In genomic region chr5:74109344-74109743, GRCh38 we compare ENCODE assay signal across 20 cellular contexts.
DNase-seq lines count a peak whose midpoint lies in the region; ATAC-seq, FAIRE-seq and TF ChIP-seq lines count a peak whose summit lies in the region.
"Had no signal": no experiment of that assay in that cellular context is flagged by ENCODE, and none has a peak within 500 bp of the region (broad histone marks: within the 10 kb centered on the region; RNA-seq: fewer than 3 reads in every experiment).

No MANE protein-coding gene starts in this region.

- no peaks in the 10 kb centered on the region for H3K36me3 Mint-ChIP-seq in stimulated activated memory B cell treated with anti-CD40 and anti-IgM and Interleukin-4, amounts not matched to agents 10 μg/mL and 1 μg/mL and 100 μg/mL, for 72 hours

- H3K36me3 ChIP-seq in H7 (replicated peaks; ENCODE audit: control insufficient read depth, insufficient read depth, low read length) (no peaks in the 10 kb centered on the region), K562 (ENCODE audit: control insufficient read depth, insufficient read depth, low read length) (no peaks in the 10 kb centered on the region), keratinocyte (ENCODE audit: control insufficient read depth in 2 of 2, extremely low read depth in 1 of 2, insufficient read depth in 2 of 2, low read length in 2 of 2) (no peaks in the 10 kb centered on the region)

- no peak overlapping the region for H3K27ac Mint-ChIP-seq in stimulated activated memory B cell treated with anti-CD40 and anti-IgM and Interleukin-4, amounts not matched to agents 10 μg/mL and 1 μg/mL and 100 μg/mL, for 72 hours
- H3K27ac Mint-ChIP-seq: HFFc6 had no signal

- BruUV-seq in K562 (replicated peaks; lab: Mats Ljungman, UMichigan): no TSS peak

- TF ChIP-seq POLR2A in K562 (conservative IDR thresholded peaks at IDR 0.05): no peak

- H3K27ac ChIP-seq in K562 (ENCODE audit: extremely low read depth, low read depth, low read length) (no peak overlapping the region), keratinocyte (ENCODE audit: control insufficient read depth, insufficient read depth, low read length) (no peak overlapping the region)
- H3K27ac ChIP-seq: C4-2B, GM23248 had no signal

- TF ChIP-seq RAD21 in K562 (CRISPR knock-in tag; conservative IDR thresholded peaks at IDR 0.05 in 1 of 2, IDR thresholded peaks at IDR 0.05 in 1 of 2): no peak

- H3K4me1 ChIP-seq in K562 (replicated peaks in 1 of 2; ENCODE audit: control insufficient read depth in 2 of 2, insufficient read depth in 2 of 2, low read length in 2 of 2): no peaks in the 10 kb centered on the region
- H3K4me1 ChIP-seq in keratinocyte (ENCODE audit: control insufficient read depth, extremely low read depth, insufficient read depth, low read length): no peaks in the 10 kb centered on the region

- FAIRE-seq in K562 (lab: Jason Lieb, UNC) (peak; percentile 65), keratinocyte (lab: Jason Lieb, UNC) (peak; percentile 75)
- FAIRE-seq: GM12891, GM18507 had no signal

- H4K20me1 ChIP-seq in K562 (replicated peaks; ENCODE audit: control insufficient read depth, insufficient read depth, low read length): no peaks in the 10 kb centered on the region
- H4K20me1 ChIP-seq in keratinocyte (ENCODE audit: control insufficient read depth, extremely low read depth, insufficient read depth, low read length): no peaks in the 10 kb centered on the region

- H3K4me3 ChIP-seq in H7 (ENCODE audit: insufficient read depth, low read depth, low read length): no peak overlapping the region
- H3K4me3 ChIP-seq in K562: no peak overlapping the region
- no peak overlapping the region for H3K4me3 ChIP-seq in keratinocyte (ENCODE audit: control insufficient read depth in 2 of 3, extremely low read depth in 1 of 3, insufficient read depth in 2 of 3, low read depth in 1 of 3, low read length in 3 of 3)
- no peak overlapping the region for H3K4me3 ChIP-seq in foreskin fibroblast (ENCODE audit: low read depth in 1 of 2, low read length in 2 of 2)
- H3K4me3 ChIP-seq: GM23248 had no signal

- H3K27me3 ChIP-seq in H7 (ENCODE audit: control insufficient read depth, insufficient read depth, low read length): no peaks in the 10 kb centered on the region
- H3K27me3 ChIP-seq in K562 (ENCODE audit: control insufficient read depth in 2 of 2, insufficient read depth in 2 of 2, low read length in 2 of 2): no peaks in the 10 kb centered on the region
- H3K27me3 ChIP-seq in keratinocyte (ENCODE audit: control insufficient read depth, extremely low read depth, insufficient read depth, low read length): no peaks in the 10 kb centered on the region

- CTCF ChIA-PET in K562 (lab: Yijun Ruan, JAX; ENCODE audit: low intra/inter-chr PET ratio): no interaction called here

- H3K4me1 Mint-ChIP-seq in stimulated activated memory B cell treated with anti-CD40 and anti-IgM and Interleukin-4, amounts not matched to agents 10 μg/mL and 1 μg/mL and 100 μg/mL, for 72 hours: no peaks in the 10 kb centered on the region

- H2AFZ ChIP-seq in K562 (ENCODE audit: low read depth, low read length) (no peak overlapping the region), keratinocyte (ENCODE audit: control insufficient read depth, low read length) (no peak overlapping the region)
- H2AFZ ChIP-seq: GM23248 had no signal

- TF ChIP-seq EP300 in K562 (IDR thresholded peaks at IDR 0.05; ENCODE audit: low read length): no peak

- H3K27me3 Mint-ChIP-seq in stimulated activated memory B cell treated with anti-CD40 and anti-IgM and Interleukin-4, amounts not matched to agents 10 μg/mL and 1 μg/mL and 100 μg/mL, for 72 hours: peaks cover 12% of the 10 kb centered on the region

- dilution Hi-C loops in keratinocyte (cut with MboI; ENCODE audit: extremely low pct_ligation_motif_present, low sequenced_read_pairs): no loop called here

- intact Hi-C loops in K562 (cut with micrococcal nuclease): no loop called here

- no peak overlapping the region for H3K4me2 ChIP-seq in K562 (ENCODE audit: insufficient read depth, low read length)
- no peak overlapping the region for H3K4me2 ChIP-seq in keratinocyte (ENCODE audit: control insufficient read depth, extremely low read depth, insufficient read depth, low read depth, low read length)

- TF ChIP-seq CTCF in K562 (IDR thresholded peaks at IDR 0.05 in 2 of 3, conservative IDR thresholded peaks at IDR 0.05 in 1 of 3; ENCODE audit: insufficient read depth in 2 of 3, low read depth in 1 of 3, low read length in 3 of 3) (no peak), keratinocyte (optimal IDR thresholded peaks at IDR 0.05 in 1 of 3, IDR thresholded peaks at IDR 0.05 in 1 of 3, conservative IDR thresholded peaks at IDR 0.05 in 1 of 3; ENCODE audit: extremely low read depth in 1 of 3, insufficient read depth in 2 of 3, low read length in 3 of 3) (no peak), foreskin fibroblast (IDR thresholded peaks at IDR 0.05; ENCODE audit: low read depth, low read length) (no peak)

- POLR2A ChIA-PET in K562 (lab: Yijun Ruan, JAX): no interaction called here

- no peaks in the 10 kb centered on the region for H3K9me1 ChIP-seq in K562 (ENCODE audit: control insufficient read depth, insufficient read depth, low read length)
- H3K9me1 ChIP-seq in keratinocyte (ENCODE audit: control insufficient read depth, extremely low read depth, insufficient read depth, low read length): no peaks in the 10 kb centered on the region

- DNase-seq in H7 (peak; percentile 18), NAMALWA (ENCODE audit: low spot score) (peak; percentile 18), K562 (ENCODE audit: extremely low read depth in 1 of 4, low spot score in 3 of 4) (no peak), keratinocyte (ENCODE audit: low read depth, low spot score) (no peak), foreskin melanocyte (no peak), foreskin fibroblast (no peak)
- DNase-seq: GF-D8, GM23248, HFFc6, Kasumi-1, NCI-H1417, NCI-H187 treated with DMSO at 0.1 percent for 48 hours, NCI-H2171 had no signal

- H3K9me3 Mint-ChIP-seq in stimulated activated memory B cell treated with anti-CD40 and anti-IgM and Interleukin-4, amounts not matched to agents 10 μg/mL and 1 μg/mL and 100 μg/mL, for 72 hours: no peaks in the 10 kb centered on the region
- H3K9me3 Mint-ChIP-seq: HFFc6 had no signal

- H3K4me3 Mint-ChIP-seq in stimulated activated memory B cell treated with anti-CD40 and anti-IgM and Interleukin-4, amounts not matched to agents 10 μg/mL and 1 μg/mL and 100 μg/mL, for 72 hours: no peak overlapping the region
- H3K4me3 Mint-ChIP-seq: HFFc6 had no signal

- ATAC-seq in K562: no peak
- ATAC-seq in stimulated activated memory B cell treated with anti-CD40 and anti-IgM and Interleukin-4, amounts not matched to agents 10 μg/mL and 1 μg/mL and 100 μg/mL, for 72 hours: no peak
- ATAC-seq: Panc1, Right ventricle myocardium inferior, SK-N-SH treated with all-trans-retinoic acid at 6 μM for 48 hours had no signal

- H3K79me2 ChIP-seq in K562 (ENCODE audit: control insufficient read depth, insufficient read depth, low read length) (no peaks in the 10 kb centered on the region), keratinocyte (ENCODE audit: control insufficient read depth, insufficient read depth, low read length) (no peaks in the 10 kb centered on the region)

- H3K9ac ChIP-seq in K562 (ENCODE audit: insufficient read depth in 1 of 2, low read depth in 2 of 2, low read length in 2 of 2): no peak overlapping the region
- no peak overlapping the region for H3K9ac ChIP-seq in keratinocyte (ENCODE audit: control insufficient read depth, extremely low read depth, insufficient read depth, low read length)
- H3K9ac ChIP-seq: GM23248 had no signal

- H3K9me3 ChIP-seq in K562 (replicated peaks; ENCODE audit: control insufficient read depth, insufficient read depth, low read depth, low read length) (no peaks in the 10 kb centered on the region), keratinocyte (ENCODE audit: control insufficient read depth, low read depth, low read length) (no peaks in the 10 kb centered on the region)

- in situ Hi-C loops in K562 (cut with MboI): no loop called here

- 3% methylated on average over 4 of the region's 4 CpGs for WGBS in K562 (ENCODE audit: insufficient coverage, low coverage, missing lambda C conversion rate)

TF ChIP-seq in K562, 482 proteins besides CTCF, POLR2A, EP300 and RAD21:
- TF ChIP-seq ILK (tag; IDR thresholded peaks at IDR 0.05; ENCODE audit: borderline replicate concordance, low read depth) (no peak), HCFC1 (IDR thresholded peaks at IDR 0.05; ENCODE audit: low read depth, low read length) (0 out of 2 replicates have a peak, but pooled peaks have one; percentile 32), ATF4 (CRISPR knock-in tag; IDR thresholded peaks at IDR 0.05) (no peak), DMBX1 (CRISPR knock-in tag; IDR thresholded peaks at IDR 0.05; ENCODE audit: borderline replicate concordance) (no peak), ZNF143 (CRISPR knock-in tag; IDR thresholded peaks at IDR 0.05) (peak; percentile 53), GATA2 (CRISPR knock-in tag; IDR thresholded peaks at IDR 0.05) (no peak), SIRT6 (IDR thresholded peaks at IDR 0.05; ENCODE audit: low read depth, low read length) (no peak)

Comparison
In these comparisons a context has a peak if more than half of its experiments do, and no peak if none do; other contexts are left out.
1. DNase-seq: peak in H7 (single experiment) and NAMALWA (single experiment); none in K562 (0 of 4), keratinocyte (single experiment), foreskin melanocyte (single experiment) and foreskin fibroblast (0 of 2).